8 cellular contexts compared by ENCODE assay signal in the genomic region with DNA sequence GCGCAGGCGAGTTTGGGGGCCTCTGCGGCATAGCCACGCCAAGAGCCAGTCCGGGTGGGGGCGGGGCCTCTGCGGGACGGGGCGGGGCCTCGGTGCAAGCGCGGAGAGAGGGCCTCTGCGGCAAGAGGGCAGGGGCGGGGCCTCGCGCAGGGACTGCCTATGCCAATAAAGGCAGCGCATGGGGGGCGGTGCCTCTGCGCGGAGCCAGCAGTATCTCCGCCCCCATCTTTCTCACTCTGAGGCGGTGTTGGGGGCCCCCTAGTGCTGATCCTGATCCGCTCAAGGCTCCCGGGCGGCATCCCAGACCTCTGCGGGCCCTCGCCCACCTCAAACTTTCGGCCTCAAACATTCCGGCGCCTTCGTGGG. TPM values are rescaled to one million over a fixed set of nuclear protein-coding genes. Genes with fewer than 3 reads are reported as not detected.
DNase-seq lines count a peak whose midpoint lies in the region; ATAC-seq and TF ChIP-seq lines count a peak whose summit lies in the region.

No MANE protein-coding gene starts in this region.

- ATAC-seq in GM21526 (IDR thresholded peaks at IDR 0.05; ENCODE audit: low FRiP score, unreplicated experiment), result peak; percentile 84
- no peak for ATAC-seq in HG03342 (IDR thresholded peaks at IDR 0.05; ENCODE audit: unreplicated experiment)

- peak overlapping the region; percentile 71 for H3K4me2 ChIP-seq in neural progenitor cell

- H3K27me3 ChIP-seq in esophagus muscularis mucosa (peaks cover 6 to 93% (median 43%) of the 10 kb centered on the region in 4 donors), neural progenitor cell (peaks cover 70% of the 10 kb centered on the region)

- peaks cover 20% of the 10 kb centered on the region for H3K4me1 Mint-ChIP-seq in neural progenitor cell

- H3K27ac Mint-ChIP-seq in neural progenitor cell, result no peak overlapping the region

- TF ChIP-seq EP300 in esophagus muscularis mucosa (IDR thresholded peaks at IDR 0.05), result no peak

- intact Hi-C loops in esophagus muscularis mucosa (cut with DNase I), result no loop called here

- H3K9me3 Mint-ChIP-seq in neural progenitor cell, result peaks cover 1% of the 10 kb centered on the region

- no peaks in the 10 kb centered on the region for H3K79me2 ChIP-seq in neural progenitor cell (ENCODE audit: low read depth)

- no peaks in the 10 kb centered on the region for H3K9me3 ChIP-seq in esophagus muscularis mucosa
- no peaks in the 10 kb centered on the region for H3K9me3 ChIP-seq in neural progenitor cell (ENCODE audit: low read depth)

- peaks cover 23 to 32% (median 29%) of the 10 kb centered on the region in 4 donors for H3K4me1 ChIP-seq in esophagus muscularis mucosa
- peaks cover 8% of the 10 kb centered on the region for H3K4me1 ChIP-seq in neural progenitor cell

- peak overlapping the region; percentile 17 for H2AFZ ChIP-seq in neural progenitor cell (replicated peaks)

- peak in 2 of 3 experiments; percentile 12 for TF ChIP-seq CTCF in esophagus muscularis mucosa (IDR thresholded peaks at IDR 0.05)
- peak; percentile 55 for TF ChIP-seq CTCF in neural progenitor cell (IDR thresholded peaks at IDR 0.05)

- H3K4me3 ChIP-seq in esophagus muscularis mucosa, result peak overlapping the region; percentile 7 to 29 (median 17)
- peak overlapping the region; percentile 20 for H3K4me3 ChIP-seq in neural progenitor cell

- WGBS in esophagus muscularis mucosa, result 2% methylated on average over 27 of the region's 31 CpGs

- H3K36me3 ChIP-seq in esophagus muscularis mucosa (no peaks in the 10 kb centered on the region), neural progenitor cell (no peaks in the 10 kb centered on the region)

- H3K4me3 Mint-ChIP-seq in neural progenitor cell, result peak overlapping the region; percentile 75

- no peak overlapping the region for H3K9ac ChIP-seq in neural progenitor cell

- H3K27ac ChIP-seq in esophagus muscularis mucosa (replicated peaks in 1 of 4) (no peak overlapping the region), neural progenitor cell (no peak overlapping the region)

- peaks cover 14% of the 10 kb centered on the region for H3F3A ChIP-seq in neural progenitor cell (ENCODE audit: low read depth)

- DNase-seq in C1 segment of cervical spinal cord (lab: John Stamatoyannopoulos, UW), result peak in 12 of 14 donors; percentile 4 to 89 (median 38)
- peak; percentile 83 for DNase-seq in NCI-H2196 treated with DMSO at 0.1 percent for 48 hours (lab: John Stamatoyannopoulos, UW; ENCODE audit: unreplicated experiment)
- peak; percentile 86 for DNase-seq in activated T-cell treated with anti-CD3 and anti-CD28 coated beads for 48 hours (ENCODE audit: low read depth)
- no peak for DNase-seq in esophagus muscularis mucosa (ENCODE audit: extremely low spot score)
- peak; percentile 98 for DNase-seq in neural progenitor cell (ENCODE audit: low spot score)
- peak; percentile 55 for DNase-seq in stromal cell of bone marrow (ENCODE audit: low read depth)

- no peak for TF ChIP-seq POLR2A in esophagus muscularis mucosa (IDR thresholded peaks at IDR 0.05; ENCODE audit: low read depth)

- peaks cover 9% of the 10 kb centered on the region for H4K20me1 ChIP-seq in neural progenitor cell (ENCODE audit: low read depth)

- no peaks in the 10 kb centered on the region for H3K36me3 Mint-ChIP-seq in neural progenitor cell

- H3K27me3 Mint-ChIP-seq in neural progenitor cell (ENCODE audit: insufficient read depth, low read depth), result peaks cover 59% of the 10 kb centered on the region

RNA-seq across cellular contexts. Expression of gene GPRIN1, which starts 9.2 kb away (rescaled TPM):
- total RNA-seq in esophagus muscularis mucosa, result 1 to 10 TPM in 1 of 4 donors, under 1 TPM in 3; 0.42 to 1.0 (median 0.95) TPM
- total RNA-seq in neural progenitor cell (ENCODE audit: low replicate concordance), result 0.67 and 3.7 TPM in 2 replicates

RNA-seq across cellular contexts. Expression of gene SNCB, which starts 11.1 kb away (rescaled TPM):
- total RNA-seq in esophagus muscularis mucosa (not detected), neural progenitor cell (ENCODE audit: low replicate concordance) (1.1 TPM in 1 of 2 replicates, not detected in the other)

RNA-seq across cellular contexts. Expression of gene EIF4E1B, which starts 11.3 kb away (rescaled TPM):
- not detected for total RNA-seq in esophagus muscularis mucosa
- 0.06 and 0.68 TPM in 2 replicates for total RNA-seq in neural progenitor cell (ENCODE audit: low replicate concordance)

RNA-seq across cellular contexts. Expression of gene TSPAN17, which starts 28.1 kb away (rescaled TPM):
- total RNA-seq in esophagus muscularis mucosa (10 to 100 TPM in 3 of 4 donors, 1 to 10 TPM in 1; 8.3 to 18.6 (median 14.8) TPM), neural progenitor cell (ENCODE audit: low replicate concordance) (25.9 and 51.7 TPM in 2 replicates)
